ENCODE assay signal across 1 cellular context in genomic region chr19:48813123-48813911, GRCh38.
TF ChIP-seq lines count a peak whose summit lies in the region.

No MANE protein-coding gene starts in this region.

TF ChIP-seq in A549, 52 proteins besides CTCF, POLR2A, EP300 and RAD21 (continued from another document):
- no peak for TF ChIP-seq REST (IDR thresholded peaks at IDR 0.05)
